15 cellular contexts compared by ENCODE assay signal in the genomic region with DNA sequence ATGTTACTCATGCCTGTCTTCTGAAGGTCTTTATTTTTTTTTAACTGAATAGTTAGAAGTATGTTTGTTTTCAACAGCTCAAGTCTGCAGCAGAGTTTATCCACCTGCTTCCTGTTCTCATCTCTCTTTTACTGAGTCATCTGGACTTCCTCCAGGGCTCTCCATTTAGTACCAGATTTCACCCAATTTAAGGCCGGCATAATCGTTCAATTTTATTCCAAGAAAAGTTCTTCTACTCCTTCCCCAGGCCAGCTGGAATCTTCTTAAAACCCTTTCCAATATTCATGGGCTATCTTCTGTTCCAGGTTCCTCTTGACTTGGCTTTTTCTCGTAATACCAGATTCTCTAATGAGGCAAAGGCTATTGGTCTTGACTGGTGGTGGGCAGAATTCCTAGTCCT.
DNase-seq lines count a peak whose midpoint lies in the region; ATAC-seq lines count a peak whose summit lies in the region.
"Had no signal": no experiment of that assay in that cellular context is flagged by ENCODE, and none has a peak within 500 bp of the region (broad histone marks: within the 10 kb centered on the region; RNA-seq: fewer than 3 reads in every experiment).

No MANE protein-coding gene starts in this region.

- DNase-seq in ELR (ENCODE audit: low read depth) (peak; percentile 23), NCI-H446 treated with DMSO at 0.1 percent for 48 hours (lab: John Stamatoyannopoulos, UW) (peak; percentile 63), fibroblast of peridontal ligament (ENCODE audit: extremely low read depth) (peak; percentile 27), pons (ENCODE audit: low spot score) (peak; percentile 30), GF-D8 (lab: John Stamatoyannopoulos, UW) (no peak), NCI-H526 (lab: John Stamatoyannopoulos, UW) (no peak)
- DNase-seq: activated gamma-delta T cell; CD8-positive, alpha-beta memory T cell; effector CD8-positive, alpha-beta T cell; GDM1; H9; Karpas-422; NCI-H2081; stimulated activated CD4-positive, alpha-beta T cell treated with anti-CD3 and anti-CD28 coated beads, Interleukin-2, amount 100 ng/mL, for 48 hours had no signal

- no peak for ATAC-seq in GM21717 (IDR thresholded peaks at IDR 0.05; ENCODE audit: unreplicated experiment)

Comparison
In these comparisons a context has a peak if more than half of its experiments do, and no peak if none do; other contexts are left out.
1. DNase-seq: peak in ELR (single experiment), NCI-H446 treated with DMSO at 0.1 percent for 48 hours (single experiment), fibroblast of peridontal ligament (single experiment) and pons (single experiment); none in GF-D8 (single experiment) and NCI-H526 (0 of 2).